ENCODE assay signal across 35 cellular contexts in the genomic region with DNA sequence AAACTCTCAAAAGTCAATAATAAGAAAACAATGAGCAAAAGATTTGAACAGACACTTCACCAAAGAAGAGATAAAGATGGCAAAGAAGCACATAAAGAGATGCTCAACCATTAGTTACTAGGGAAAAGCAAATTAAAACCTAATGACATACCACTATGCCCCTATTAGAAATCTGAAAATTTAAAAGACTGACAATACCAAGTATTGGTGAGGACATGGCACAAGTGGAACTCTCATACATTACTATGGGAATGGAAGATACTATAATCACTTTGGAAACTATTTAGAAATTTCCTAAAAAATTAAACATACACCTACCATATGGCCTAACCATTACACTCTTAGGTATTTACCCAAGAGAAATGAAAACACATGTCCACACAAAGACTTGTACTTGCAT. TPM values are rescaled to one million over a fixed set of nuclear protein-coding genes. Genes with fewer than 3 reads are reported as not detected.
"Had no signal": no experiment of that assay in that cellular context is flagged by ENCODE, and none has a peak within 500 bp of the region (broad histone marks: within the 10 kb centered on the region; RNA-seq: fewer than 3 reads in every experiment).

No MANE protein-coding gene starts in this region.

- DNase-seq: Karpas-422, Kasumi-1, MG63, MM.1S, MV-4-11, NCI-H1048, NCI-H1092, NCI-H1092 treated with DMSO at 0.1 percent for 48 hours, NCI-H1105, NCI-H1105 treated with DMSO at 0.1 percent for 48 hours, NCI-H1417, NCI-H1417 treated with DMSO at 0.1 percent for 48 hours, NCI-H1436, NCI-H1436 treated with DMSO at 0.1 percent for 48 hours, NCI-H146, NCI-H1694, NCI-H1694 treated with DMSO at 0.1 percent for 48 hours, NCI-H187, NCI-H187 treated with DMSO at 0.1 percent for 48 hours, NCI-H1930, NCI-H2029, NCI-H2029 treated with DMSO at 0.1 percent for 48 hours, NCI-H2081, NCI-H2081 treated with DMSO at 0.1 percent for 48 hours, NCI-H2107, NCI-H2171, NCI-H2171 treated with DMSO at 0.1 percent for 48 hours, NCI-H2227 treated with DMSO at 0.1 percent for 48 hours, NCI-H226, NCI-H345, NCI-H446, NCI-H446 treated with DMSO at 0.1 percent for 48 hours, NCI-H510A, NCI-H510A treated with DMSO at 0.1 percent for 48 hours had no signal

- H3K27me3 ChIP-seq: MG63 had no signal

- H3K36me3 ChIP-seq: MG63 had no signal

- H3K4me3 ChIP-seq: MG63 had no signal

RNA-seq across cellular contexts. Expression of a gene that starts 35.2 kb away (rescaled TPM):
- total RNA-seq: LHCN-M2 had no signal
